ENCODE assay signal across 16 cellular contexts in genomic region chr22:23122216-23122957, GRCh38. TPM values are rescaled to one million over a fixed set of nuclear protein-coding genes. Genes with fewer than 3 reads are reported as not detected.
DNase-seq lines count a peak whose midpoint lies in the region; ATAC-seq and TF ChIP-seq lines count a peak whose summit lies in the region.
"Had no signal": no experiment of that assay in that cellular context is flagged by ENCODE, and none has a peak within 500 bp of the region (broad histone marks: within the 10 kb centered on the region; RNA-seq: fewer than 3 reads in every experiment).

No MANE protein-coding gene starts in this region.

- no peak for DNase-seq in T-helper 17 cell
- no peak for DNase-seq in effector memory CD8-positive, alpha-beta T cell
- DNase-seq in neural crest cell (ENCODE audit: low read depth, low spot score), result no peak
- DNase-seq: NCI-H1092 treated with DMSO at 0.1 percent for 48 hours; NCI-H146; NCI-H2029 treated with DMSO at 0.1 percent for 48 hours; NCI-H2171; NCI-H526 treated with DMSO at 0.1 percent for 48 hours; NK-92 treated with Interleukin-12 subunit alpha and Interleukin-12 subunit beta, amount 100 ng/mL, for 24 hours; Peyer's patch had no signal

- H3K4me3 Mint-ChIP-seq in T-helper 17 cell (no peak overlapping the region), neural crest cell (no peak overlapping the region)
- H3K4me3 Mint-ChIP-seq in effector memory CD8-positive, alpha-beta T cell, result no peak overlapping the region

- no peaks in the 10 kb centered on the region for H3K9me3 Mint-ChIP-seq in effector memory CD8-positive, alpha-beta T cell
- H3K9me3 Mint-ChIP-seq in neural crest cell, result no peaks in the 10 kb centered on the region

- TF ChIP-seq CTCF in neural crest cell (conservative IDR thresholded peaks at IDR 0.05), result no peak

- H3K27ac Mint-ChIP-seq in T-helper 17 cell, result peak overlapping the region; percentile 9
- H3K27ac Mint-ChIP-seq in effector memory CD8-positive, alpha-beta T cell, result peak overlapping the region; percentile 80 to 99
- peak overlapping the region; percentile 35 for H3K27ac Mint-ChIP-seq in neural crest cell (ENCODE audit: unreplicated experiment)

- H3K4me1 Mint-ChIP-seq in T-helper 17 cell (peaks cover 6% of the 10 kb centered on the region), neural crest cell (no peaks in the 10 kb centered on the region)
- H3K4me1 Mint-ChIP-seq in effector memory CD8-positive, alpha-beta T cell (ENCODE audit: low read depth in 2 of 2), result peaks cover 10 to 14% of the 10 kb centered on the region in 2 donors

- no peaks in the 10 kb centered on the region for H3K9me3 ChIP-seq in T-helper 17 cell (ENCODE audit: control insufficient read depth, low read length, poor library complexity, severe bottlenecking)
- H3K9me3 ChIP-seq: Peyer's patch had no signal

- no peaks in the 10 kb centered on the region for H3K36me3 Mint-ChIP-seq in T-helper 17 cell (ENCODE audit: low read depth)
- no peaks in the 10 kb centered on the region for H3K36me3 Mint-ChIP-seq in effector memory CD8-positive, alpha-beta T cell (ENCODE audit: insufficient read depth)
- no peaks in the 10 kb centered on the region for H3K36me3 Mint-ChIP-seq in neural crest cell (ENCODE audit: low read depth)

- ATAC-seq in T-helper 17 cell, result no peak
- no peak for ATAC-seq in effector memory CD8-positive, alpha-beta T cell (replicated peaks)
- ATAC-seq in GM21447 (IDR thresholded peaks at IDR 0.05; ENCODE audit: unreplicated experiment), result no peak
- no peak for ATAC-seq in HG03280 (IDR thresholded peaks at IDR 0.05; ENCODE audit: unreplicated experiment)
- ATAC-seq in GM21423 (IDR thresholded peaks at IDR 0.05; ENCODE audit: unreplicated experiment), result no peak
- no peak for ATAC-seq in GM21381 (IDR thresholded peaks at IDR 0.05; ENCODE audit: unreplicated experiment)
- ATAC-seq: Right ventricle myocardium inferior had no signal

- H3K27me3 Mint-ChIP-seq in T-helper 17 cell (peaks cover 4% of the 10 kb centered on the region), neural crest cell (ENCODE audit: low read depth) (no peaks in the 10 kb centered on the region)
- no peaks in the 10 kb centered on the region for H3K27me3 Mint-ChIP-seq in effector memory CD8-positive, alpha-beta T cell

RNA-seq across cellular contexts. Expression of gene RSPH14, which starts 19.4 kb away (rescaled TPM):
- total RNA-seq in T-helper 17 cell, result 1 to 10 TPM; 1.1 to 1.4 TPM
- 0.86 and 2.9 TPM in 2 replicates for total RNA-seq in neural crest cell
- total RNA-seq: HT1080, Peyer's patch, Right ventricle myocardium inferior had no signal

RNA-seq across cellular contexts. Expression of gene RAB36, which starts 22.9 kb away (rescaled TPM):
- total RNA-seq in T-helper 17 cell, result 1 to 10 TPM; 1.1 to 2.4 TPM
- 13.5 and 14.4 TPM in 2 replicates for total RNA-seq in neural crest cell

RNA-seq across cellular contexts. Expression of gene GNAZ, which starts 52.1 kb away (rescaled TPM):
- total RNA-seq in T-helper 17 cell (10 to 100 TPM in 1 of 2 donors, 1 to 10 TPM in 1; 1.4 to 44.1 TPM), neural crest cell (25.2 and 25.5 TPM in 2 replicates)

RNA-seq across cellular contexts. Expression of gene BCR, which starts 57.9 kb away (rescaled TPM):
- total RNA-seq in T-helper 17 cell (10 to 100 TPM; 91.8 to 93.2 TPM), neural crest cell (49.5 and 54.2 TPM in 2 replicates)

Comparison
In these comparisons a context has a peak if more than half of its experiments do, and no peak if none do; other contexts are left out.
1. H3K27ac Mint-ChIP-seq: peak in every context shown above with its lines; median percentile 90 in effector memory CD8-positive, alpha-beta T cell; 35 in neural crest cell; 9 in T-helper 17 cell.